Comparison of ENCODE assay signal across 34 cellular contexts in genomic region chr14:90880282-90880681, GRCh38.
"Had no signal": no experiment of that assay in that cellular context is flagged by ENCODE, and none has a peak within 500 bp of the region (broad histone marks: within the 10 kb centered on the region; RNA-seq: fewer than 3 reads in every experiment).

No MANE protein-coding gene starts in this region.

- H3K9me3 ChIP-seq: MG63 had no signal

- H3K36me3 ChIP-seq: MG63 had no signal

- DNase-seq: Karpas-422, Kasumi-1, MG63, MM.1S, MV-4-11, NCI-H1048, NCI-H1092, NCI-H1092 treated with DMSO at 0.1 percent for 48 hours, NCI-H1105, NCI-H1105 treated with DMSO at 0.1 percent for 48 hours, NCI-H1417, NCI-H1417 treated with DMSO at 0.1 percent for 48 hours, NCI-H1436, NCI-H1436 treated with DMSO at 0.1 percent for 48 hours, NCI-H146, NCI-H1694, NCI-H1694 treated with DMSO at 0.1 percent for 48 hours, NCI-H187, NCI-H187 treated with DMSO at 0.1 percent for 48 hours, NCI-H1930, NCI-H2029, NCI-H2029 treated with DMSO at 0.1 percent for 48 hours, NCI-H2081, NCI-H2081 treated with DMSO at 0.1 percent for 48 hours, NCI-H2107, NCI-H2171 treated with DMSO at 0.1 percent for 48 hours, NCI-H2227 treated with DMSO at 0.1 percent for 48 hours, NCI-H226, NCI-H345, NCI-H446, NCI-H446 treated with DMSO at 0.1 percent for 48 hours, NCI-H510A, NCI-H510A treated with DMSO at 0.1 percent for 48 hours, NCI-H524 had no signal

- H3K4me3 ChIP-seq: MG63 had no signal

- H3K27me3 ChIP-seq: MG63 had no signal
